21 cellular contexts compared by ENCODE assay signal in the genomic region with DNA sequence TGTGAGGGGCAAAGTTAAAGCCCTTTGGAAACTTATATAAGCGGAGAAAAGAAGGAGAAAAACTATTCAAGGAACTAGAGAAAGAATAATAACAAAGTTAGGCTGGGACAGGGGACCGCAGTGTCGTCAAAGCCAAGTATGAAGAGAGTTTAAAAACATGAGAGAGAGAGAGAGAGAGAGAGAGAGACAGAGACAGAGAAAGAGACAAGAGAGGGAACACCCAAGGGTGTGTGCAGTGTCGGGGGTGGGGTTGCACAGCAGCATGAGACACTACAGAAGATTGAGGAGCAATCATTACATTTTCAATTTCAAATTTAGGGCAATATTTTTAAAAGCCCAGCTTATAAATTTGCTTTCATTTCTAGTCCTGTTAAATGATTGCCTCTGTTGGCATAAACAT.
DNase-seq lines count a peak whose midpoint lies in the region; ATAC-seq, FAIRE-seq and TF ChIP-seq lines count a peak whose summit lies in the region.
"Had no signal": no experiment of that assay in that cellular context is flagged by ENCODE, and none has a peak within 500 bp of the region (broad histone marks: within the 10 kb centered on the region; RNA-seq: fewer than 3 reads in every experiment).

No MANE protein-coding gene starts in this region.

- CTCF ChIA-PET in K562 (lab: Yijun Ruan, JAX; ENCODE audit: low intra/inter-chr PET ratio) = no interaction called here

- intact Hi-C loops in ascending aorta (cut with DNase I) (no loop called here), K562 (cut with micrococcal nuclease) (no loop called here)

- TF ChIP-seq POLR2A in K562 (conservative IDR thresholded peaks at IDR 0.05) (no peak), suprapubic skin (IDR thresholded peaks at IDR 0.05) (no peak)

- POLR2A ChIA-PET in K562 (lab: Yijun Ruan, JAX) = no interaction called here

- H3K27me3 ChIP-seq in ascending aorta (no peaks in the 10 kb centered on the region), K562 (ENCODE audit: control insufficient read depth in 2 of 2, insufficient read depth in 2 of 2, low read length in 2 of 2) (no peaks in the 10 kb centered on the region), suprapubic skin (no peaks in the 10 kb centered on the region)
- H3K27me3 ChIP-seq: BE2C had no signal

- WGBS in K562 (ENCODE audit: insufficient coverage, low coverage, missing lambda C conversion rate) = 86% methylated on average over 2 of the region's 4 CpGs
- WGBS in suprapubic skin = 85% methylated on average over 4 of the region's 4 CpGs

- no peaks in the 10 kb centered on the region for H3K79me2 ChIP-seq in K562 (ENCODE audit: control insufficient read depth, insufficient read depth, low read length)

- in situ Hi-C loops in K562 (cut with MboI) = no loop called here

- TF ChIP-seq EP300 in K562 (IDR thresholded peaks at IDR 0.05; ENCODE audit: low read length) (no peak), suprapubic skin (IDR thresholded peaks at IDR 0.05) (no peak)

- H3K4me3 ChIP-seq in ascending aorta = no peak overlapping the region
- no peak overlapping the region for H3K4me3 ChIP-seq in K562
- no peak overlapping the region for H3K4me3 ChIP-seq in suprapubic skin

- no peak for TF ChIP-seq CTCF in ascending aorta (IDR thresholded peaks at IDR 0.05)
- TF ChIP-seq CTCF in K562 (IDR thresholded peaks at IDR 0.05 in 2 of 3, conservative IDR thresholded peaks at IDR 0.05 in 1 of 3; ENCODE audit: insufficient read depth in 2 of 3, low read depth in 1 of 3, low read length in 3 of 3) = no peak
- no peak for TF ChIP-seq CTCF in suprapubic skin (IDR thresholded peaks at IDR 0.05)

- DNase-seq in ascending aorta (ENCODE audit: low spot score in 2 of 2) (no peak), K562 (ENCODE audit: extremely low read depth in 1 of 4, low spot score in 3 of 4) (no peak), left lobe of liver (ENCODE audit: low spot score) (no peak), suprapubic skin (ENCODE audit: low spot score in 2 of 2) (no peak), T-helper 1 cell (no peak), COLO829 (ENCODE audit: low spot score) (no peak)
- DNase-seq in activated effector memory CD4-positive, alpha-beta T cell treated with anti-CD3 and anti-CD28 coated beads, Interleukin-2, amount 50 U/mL, for 16 hours = no peak
- DNase-seq: ACHN; BE2C; C1 segment of cervical spinal cord; Caco-2; CD4-positive, CD25-positive, alpha-beta regulatory T cell; CD8-positive, alpha-beta memory T cell; H9 had no signal

- H3K27ac ChIP-seq in ascending aorta = peak overlapping the region; percentile 15 to 57
- no peak overlapping the region for H3K27ac ChIP-seq in K562 (ENCODE audit: extremely low read depth, low read depth, low read length)
- H3K27ac ChIP-seq in suprapubic skin = peak overlapping the region; percentile 46

- FAIRE-seq in K562 (lab: Jason Lieb, UNC) = no peak
- FAIRE-seq: A204.1, D721Med, G401.6, GM12891, GM19239, H1, HepG2 had no signal

- TF ChIP-seq RAD21 in K562 (CRISPR knock-in tag; conservative IDR thresholded peaks at IDR 0.05 in 1 of 2, IDR thresholded peaks at IDR 0.05 in 1 of 2) = no peak

- BruUV-seq in K562 (replicated peaks; lab: Mats Ljungman, UMichigan) = no TSS peak

- H3K9me1 ChIP-seq in K562 (ENCODE audit: control insufficient read depth, insufficient read depth, low read length) = no peaks in the 10 kb centered on the region

- H2AFZ ChIP-seq in K562 (ENCODE audit: low read depth, low read length) = no peak overlapping the region

- ATAC-seq in K562 = 0 out of 3 replicates have a peak, but pooled peaks have one; percentile 28
- peak; percentile 20 for ATAC-seq in left lobe of liver
- ATAC-seq: HepG2 had no signal

- H3K9me3 ChIP-seq in ascending aorta = no peaks in the 10 kb centered on the region
- H3K9me3 ChIP-seq in K562 (replicated peaks; ENCODE audit: control insufficient read depth, insufficient read depth, low read depth, low read length) = no peaks in the 10 kb centered on the region
- H3K9me3 ChIP-seq in suprapubic skin = no peaks in the 10 kb centered on the region
- H3K9me3 ChIP-seq: BE2C, Caco-2 had no signal

- H3K36me3 ChIP-seq in ascending aorta = peaks cover 0 to 8% of the 10 kb centered on the region in 2 donors
- H3K36me3 ChIP-seq in K562 (ENCODE audit: control insufficient read depth, insufficient read depth, low read length) = peaks cover 13% of the 10 kb centered on the region; the same call in 1 of the 3 replicates
- peaks cover 9% of the 10 kb centered on the region for H3K36me3 ChIP-seq in suprapubic skin

- no peaks in the 10 kb centered on the region for H4K20me1 ChIP-seq in K562 (replicated peaks; ENCODE audit: control insufficient read depth, insufficient read depth, low read length)

- H3K9ac ChIP-seq in K562 (ENCODE audit: insufficient read depth in 1 of 2, low read depth in 2 of 2, low read length in 2 of 2) = no peak overlapping the region

- peaks cover 0 to 14% of the 10 kb centered on the region in 2 donors for H3K4me1 ChIP-seq in ascending aorta
- H3K4me1 ChIP-seq in K562 (replicated peaks in 1 of 2; ENCODE audit: control insufficient read depth in 2 of 2, insufficient read depth in 2 of 2, low read length in 2 of 2) = no peaks in the 10 kb centered on the region
- H3K4me1 ChIP-seq in suprapubic skin = no peaks in the 10 kb centered on the region
- H3K4me1 ChIP-seq: Caco-2 had no signal

- no peak overlapping the region for H3K4me2 ChIP-seq in K562 (ENCODE audit: insufficient read depth, low read length)

TF ChIP-seq in K562, 482 proteins besides CTCF, POLR2A, EP300 and RAD21:
- TF ChIP-seq L3MBTL2 (IDR thresholded peaks at IDR 0.05) = no peak
- no peak for TF ChIP-seq MBD2 (IDR thresholded peaks at IDR 0.05; ENCODE audit: borderline replicate concordance, low read depth)
- TF ChIP-seq ZBTB8A (IDR thresholded peaks at IDR 0.05; ENCODE audit: partially characterized antibody) = no peak
- no peak for TF ChIP-seq FOXJ2 (tag; IDR thresholded peaks at IDR 0.05)
- TF ChIP-seq ZNF140 (CRISPR knock-in tag; IDR thresholded peaks at IDR 0.05) = no peak
- TF ChIP-seq ZNF253 (CRISPR knock-in tag; conservative IDR thresholded peaks at IDR 0.05) = no peak
- TF ChIP-seq CBX5 (IDR thresholded peaks at IDR 0.05; ENCODE audit: borderline replicate concordance, low read depth) = no peak
- TF ChIP-seq ELF1 (tag; IDR thresholded peaks at IDR 0.05) = no peak
- TF ChIP-seq SMAD4 (CRISPR knock-in tag; conservative IDR thresholded peaks at IDR 0.05) = no peak
- TF ChIP-seq, protein P1, sequence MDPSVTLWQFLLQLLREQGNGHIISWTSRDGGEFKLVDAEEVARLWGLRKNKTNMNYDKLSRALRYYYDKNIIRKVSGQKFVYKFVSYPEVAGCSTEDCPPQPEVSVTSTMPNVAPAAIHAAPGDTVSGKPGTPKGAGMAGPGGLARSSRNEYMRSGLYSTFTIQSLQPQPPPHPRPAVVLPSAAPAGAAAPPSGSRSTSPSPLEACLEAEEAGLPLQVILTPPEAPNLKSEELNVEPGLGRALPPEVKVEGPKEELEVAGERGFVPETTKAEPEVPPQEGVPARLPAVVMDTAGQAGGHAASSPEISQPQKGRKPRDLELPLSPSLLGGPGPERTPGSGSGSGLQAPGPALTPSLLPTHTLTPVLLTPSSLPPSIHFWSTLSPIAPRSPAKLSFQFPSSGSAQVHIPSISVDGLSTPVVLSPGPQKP (CRISPR knock-in tag; IDR thresholded peaks at IDR 0.05) = no peak
- no peak for TF ChIP-seq SIN3A (IDR thresholded peaks at IDR 0.05; ENCODE audit: borderline replicate concordance in 2 of 2, control insufficient read depth in 1 of 2, low read depth in 2 of 2, low read length in 2 of 2)
- TF ChIP-seq SAP30 (IDR thresholded peaks at IDR 0.05; ENCODE audit: borderline replicate concordance, insufficient read depth, low read depth, low read length, poor library complexity, severe bottlenecking) = no peak
- TF ChIP-seq ASH1L (IDR thresholded peaks at IDR 0.05; ENCODE audit: borderline replicate concordance, low read depth, partially characterized antibody) = no peak
- no peak for TF ChIP-seq ZNF184 (CRISPR knock-in tag; IDR thresholded peaks at IDR 0.05)
- TF ChIP-seq, protein P2, sequence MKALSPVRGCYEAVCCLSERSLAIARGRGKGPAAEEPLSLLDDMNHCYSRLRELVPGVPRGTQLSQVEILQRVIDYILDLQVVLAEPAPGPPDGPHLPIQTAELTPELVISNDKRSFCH (CRISPR knock-in tag; IDR thresholded peaks at IDR 0.05) = no peak
- TF ChIP-seq, protein P2 (tag; IDR thresholded peaks at IDR 0.05) = no peak
- TF ChIP-seq KDM2B (CRISPR knock-in tag; IDR thresholded peaks at IDR 0.05) = no peak
- TF ChIP-seq ATF1 (CRISPR knock-in tag; IDR thresholded peaks at IDR 0.05) = no peak
- TF ChIP-seq ATF1 (tag; IDR thresholded peaks at IDR 0.05) = no peak
- TF ChIP-seq ZBTB1 (CRISPR knock-in tag; IDR thresholded peaks at IDR 0.05; ENCODE audit: borderline replicate concordance, low read depth) = no peak
- no peak for TF ChIP-seq SUPT5H (IDR thresholded peaks at IDR 0.05)
- TF ChIP-seq, protein P3, sequence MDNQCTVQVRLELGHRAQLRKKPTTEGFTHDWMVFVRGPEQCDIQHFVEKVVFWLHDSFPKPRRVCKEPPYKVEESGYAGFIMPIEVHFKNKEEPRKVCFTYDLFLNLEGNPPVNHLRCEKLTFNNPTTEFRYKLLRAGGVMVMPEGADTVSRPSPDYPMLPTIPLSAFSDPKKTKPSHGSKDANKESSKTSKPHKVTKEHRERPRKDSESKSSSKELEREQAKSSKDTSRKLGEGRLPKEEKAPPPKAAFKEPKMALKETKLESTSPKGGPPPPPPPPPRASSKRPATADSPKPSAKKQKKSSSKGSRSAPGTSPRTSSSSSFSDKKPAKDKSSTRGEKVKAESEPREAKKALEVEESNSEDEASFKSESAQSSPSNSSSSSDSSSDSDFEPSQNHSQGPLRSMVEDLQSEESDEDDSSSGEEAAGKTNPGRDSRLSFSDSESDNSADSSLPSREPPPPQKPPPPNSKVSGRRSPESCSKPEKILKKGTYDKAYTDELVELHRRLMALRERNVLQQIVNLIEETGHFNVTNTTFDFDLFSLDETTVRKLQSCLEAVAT (IDR thresholded peaks at IDR 0.05) = no peak
TF ChIP-seq in K562: peak in this region for 0.
